Comparison of ENCODE assay signal across 1 cellular context in the genomic region with DNA sequence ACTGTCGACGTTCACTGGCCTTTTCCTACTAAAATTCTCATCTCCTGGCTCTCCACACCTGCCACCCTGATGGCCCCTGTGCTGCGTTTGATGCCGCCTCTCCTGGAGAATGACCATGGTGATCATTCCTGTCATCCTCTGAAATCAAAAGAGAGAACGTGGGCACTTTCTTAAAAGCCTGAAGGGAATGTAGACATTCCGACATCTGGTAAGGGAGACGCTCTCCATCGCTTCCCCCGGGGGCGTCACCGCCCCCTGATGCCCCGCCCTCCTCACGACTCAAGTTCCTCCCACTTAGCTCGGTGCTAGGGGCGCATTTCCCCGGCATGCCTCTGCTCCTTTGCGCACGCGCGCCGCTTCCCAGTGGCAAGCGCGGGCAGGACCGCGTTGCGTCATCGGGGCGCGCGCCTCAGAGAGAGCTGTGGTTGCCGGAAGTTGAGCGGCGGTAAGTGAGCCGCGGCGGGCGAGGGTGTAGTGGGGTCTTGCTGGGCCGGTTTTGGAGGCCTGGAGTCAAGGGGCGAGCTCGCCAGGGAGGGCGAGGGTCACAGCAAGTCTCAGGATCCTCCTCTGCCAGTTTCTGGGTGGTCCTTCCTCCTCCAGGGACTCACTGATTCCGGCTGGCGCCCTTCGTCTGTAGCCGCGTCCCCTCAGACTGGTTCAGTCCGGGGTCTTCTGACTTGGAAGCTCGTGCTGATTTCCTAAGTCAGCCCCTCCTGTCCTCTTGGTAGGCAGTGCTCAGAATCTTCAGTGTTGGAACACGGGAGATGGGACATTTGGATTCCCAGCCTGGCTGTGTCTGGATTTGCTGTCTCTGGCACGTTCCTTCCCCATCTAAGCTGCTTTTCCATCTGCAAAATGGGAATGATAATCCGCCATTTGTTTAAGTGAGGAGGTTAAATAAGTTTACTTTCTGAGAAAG.
A peak's percentile ranks its signal among the peaks of the same experiment; 100 is the strongest.
TF ChIP-seq lines count a peak whose summit lies in the region.

A gene with protein sequence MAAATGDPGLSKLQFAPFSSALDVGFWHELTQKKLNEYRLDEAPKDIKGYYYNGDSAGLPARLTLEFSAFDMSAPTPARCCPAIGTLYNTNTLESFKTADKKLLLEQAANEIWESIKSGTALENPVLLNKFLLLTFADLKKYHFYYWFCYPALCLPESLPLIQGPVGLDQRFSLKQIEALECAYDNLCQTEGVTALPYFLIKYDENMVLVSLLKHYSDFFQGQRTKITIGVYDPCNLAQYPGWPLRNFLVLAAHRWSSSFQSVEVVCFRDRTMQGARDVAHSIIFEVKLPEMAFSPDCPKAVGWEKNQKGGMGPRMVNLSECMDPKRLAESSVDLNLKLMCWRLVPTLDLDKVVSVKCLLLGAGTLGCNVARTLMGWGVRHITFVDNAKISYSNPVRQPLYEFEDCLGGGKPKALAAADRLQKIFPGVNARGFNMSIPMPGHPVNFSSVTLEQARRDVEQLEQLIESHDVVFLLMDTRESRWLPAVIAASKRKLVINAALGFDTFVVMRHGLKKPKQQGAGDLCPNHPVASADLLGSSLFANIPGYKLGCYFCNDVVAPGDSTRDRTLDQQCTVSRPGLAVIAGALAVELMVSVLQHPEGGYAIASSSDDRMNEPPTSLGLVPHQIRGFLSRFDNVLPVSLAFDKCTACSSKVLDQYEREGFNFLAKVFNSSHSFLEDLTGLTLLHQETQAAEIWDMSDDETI (plus strand): TSS at position 412 of the 919 bp plus-strand sequence. CDS start 26,299 bp downstream, outside the sequence.

TF ChIP-seq in K562, 482 proteins besides CTCF, POLR2A, EP300 and RAD21 (continued from another document and continues in another):
- TF ChIP-seq, protein P1, sequence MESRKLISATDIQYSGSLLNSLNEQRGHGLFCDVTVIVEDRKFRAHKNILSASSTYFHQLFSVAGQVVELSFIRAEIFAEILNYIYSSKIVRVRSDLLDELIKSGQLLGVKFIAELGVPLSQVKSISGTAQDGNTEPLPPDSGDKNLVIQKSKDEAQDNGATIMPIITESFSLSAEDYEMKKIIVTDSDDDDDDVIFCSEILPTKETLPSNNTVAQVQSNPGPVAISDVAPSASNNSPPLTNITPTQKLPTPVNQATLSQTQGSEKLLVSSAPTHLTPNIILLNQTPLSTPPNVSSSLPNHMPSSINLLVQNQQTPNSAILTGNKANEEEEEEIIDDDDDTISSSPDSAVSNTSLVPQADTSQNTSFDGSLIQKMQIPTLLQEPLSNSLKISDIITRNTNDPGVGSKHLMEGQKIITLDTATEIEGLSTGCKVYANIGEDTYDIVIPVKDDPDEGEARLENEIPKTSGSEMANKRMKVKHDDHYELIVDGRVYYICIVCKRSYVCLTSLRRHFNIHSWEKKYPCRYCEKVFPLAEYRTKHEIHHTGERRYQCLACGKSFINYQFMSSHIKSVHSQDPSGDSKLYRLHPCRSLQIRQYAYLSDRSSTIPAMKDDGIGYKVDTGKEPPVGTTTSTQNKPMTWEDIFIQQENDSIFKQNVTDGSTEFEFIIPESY (CRISPR knock-in tag; IDR thresholded peaks at IDR 0.05): no peak
- TF ChIP-seq RBM17 (IDR thresholded peaks at IDR 0.05; ENCODE audit: borderline replicate concordance, low read depth, low read length) (no peak), FOXK1 (CRISPR knock-in tag; IDR thresholded peaks at IDR 0.05; ENCODE audit: borderline replicate concordance) (peak; percentile 44; the same call in 1 of the 2 replicates), ILK (tag; IDR thresholded peaks at IDR 0.05; ENCODE audit: borderline replicate concordance, low read depth) (no peak), ZNF217 (CRISPR knock-in tag; IDR thresholded peaks at IDR 0.05) (no peak), PHF20 (IDR thresholded peaks at IDR 0.05; ENCODE audit: partially characterized antibody) (peak; percentile 99), HDAC3 (IDR thresholded peaks at IDR 0.05; ENCODE audit: borderline replicate concordance, partially characterized antibody) (no peak), ZBTB7A (IDR thresholded peaks at IDR 0.05; ENCODE audit: borderline replicate concordance, control insufficient read depth, low read depth, low read length) (peak; percentile 71; the same call in 1 of the 2 replicates), HDAC6 (IDR thresholded peaks at IDR 0.05; ENCODE audit: low read depth, low read length) (no peak), ZNF75A (CRISPR knock-in tag; IDR thresholded peaks at IDR 0.05) (0 out of 2 replicates have a peak, but pooled peaks have one; percentile 38), MYNN (IDR thresholded peaks at IDR 0.05) (no peak; the same call in 1 of the 2 replicates), MYNN (CRISPR knock-in tag; IDR thresholded peaks at IDR 0.05) (no peak), ZNF23 (CRISPR knock-in tag; IDR thresholded peaks at IDR 0.05) (no peak), SREBF1 (IDR thresholded peaks at IDR 0.05; ENCODE audit: borderline replicate concordance, low read depth, low read length) (no peak), ERF (CRISPR knock-in tag; IDR thresholded peaks at IDR 0.05) (0 out of 2 replicates have a peak, but pooled peaks have one; percentile 71), ZFP30 (CRISPR knock-in tag; IDR thresholded peaks at IDR 0.05; ENCODE audit: borderline replicate concordance) (no peak), ZBTB8A (IDR thresholded peaks at IDR 0.05; ENCODE audit: partially characterized antibody) (no peak), NR3C1 (CRISPR knock-in tag; IDR thresholded peaks at IDR 0.05) (no peak), CBX5 (IDR thresholded peaks at IDR 0.05; ENCODE audit: borderline replicate concordance, low read depth) (no peak), NELFE (IDR thresholded peaks at IDR 0.05; ENCODE audit: insufficient read depth, insufficient read length) (no peak), ZNF41 (CRISPR knock-in tag; conservative IDR thresholded peaks at IDR 0.05) (no peak), ZFPM2 (CRISPR knock-in tag; IDR thresholded peaks at IDR 0.05) (no peak), ETV1 (tag; conservative IDR thresholded peaks at IDR 0.05; ENCODE audit: low read depth) (peak; percentile 78), ASH1L (IDR thresholded peaks at IDR 0.05; ENCODE audit: borderline replicate concordance, low read depth, partially characterized antibody) (no peak), ZNF445 (CRISPR knock-in tag; IDR thresholded peaks at IDR 0.05; ENCODE audit: low read depth) (no peak)
- TF ChIP-seq, protein P2, sequence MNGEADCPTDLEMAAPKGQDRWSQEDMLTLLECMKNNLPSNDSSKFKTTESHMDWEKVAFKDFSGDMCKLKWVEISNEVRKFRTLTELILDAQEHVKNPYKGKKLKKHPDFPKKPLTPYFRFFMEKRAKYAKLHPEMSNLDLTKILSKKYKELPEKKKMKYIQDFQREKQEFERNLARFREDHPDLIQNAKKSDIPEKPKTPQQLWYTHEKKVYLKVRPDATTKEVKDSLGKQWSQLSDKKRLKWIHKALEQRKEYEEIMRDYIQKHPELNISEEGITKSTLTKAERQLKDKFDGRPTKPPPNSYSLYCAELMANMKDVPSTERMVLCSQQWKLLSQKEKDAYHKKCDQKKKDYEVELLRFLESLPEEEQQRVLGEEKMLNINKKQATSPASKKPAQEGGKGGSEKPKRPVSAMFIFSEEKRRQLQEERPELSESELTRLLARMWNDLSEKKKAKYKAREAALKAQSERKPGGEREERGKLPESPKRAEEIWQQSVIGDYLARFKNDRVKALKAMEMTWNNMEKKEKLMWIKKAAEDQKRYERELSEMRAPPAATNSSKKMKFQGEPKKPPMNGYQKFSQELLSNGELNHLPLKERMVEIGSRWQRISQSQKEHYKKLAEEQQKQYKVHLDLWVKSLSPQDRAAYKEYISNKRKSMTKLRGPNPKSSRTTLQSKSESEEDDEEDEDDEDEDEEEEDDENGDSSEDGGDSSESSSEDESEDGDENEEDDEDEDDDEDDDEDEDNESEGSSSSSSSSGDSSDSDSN (IDR thresholded peaks at IDR 0.05; ENCODE audit: borderline replicate concordance in 1 of 2, low read depth in 2 of 2, low read length in 2 of 2): 0 out of 4 replicates have a peak, but pooled peaks of 1 of the 2 experiments have one; percentile 60
- TF ChIP-seq, protein P3, sequence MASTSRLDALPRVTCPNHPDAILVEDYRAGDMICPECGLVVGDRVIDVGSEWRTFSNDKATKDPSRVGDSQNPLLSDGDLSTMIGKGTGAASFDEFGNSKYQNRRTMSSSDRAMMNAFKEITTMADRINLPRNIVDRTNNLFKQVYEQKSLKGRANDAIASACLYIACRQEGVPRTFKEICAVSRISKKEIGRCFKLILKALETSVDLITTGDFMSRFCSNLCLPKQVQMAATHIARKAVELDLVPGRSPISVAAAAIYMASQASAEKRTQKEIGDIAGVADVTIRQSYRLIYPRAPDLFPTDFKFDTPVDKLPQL (IDR thresholded peaks at IDR 0.05; ENCODE audit: extremely low read depth, insufficient read length): no peak
- TF ChIP-seq, protein P4, sequence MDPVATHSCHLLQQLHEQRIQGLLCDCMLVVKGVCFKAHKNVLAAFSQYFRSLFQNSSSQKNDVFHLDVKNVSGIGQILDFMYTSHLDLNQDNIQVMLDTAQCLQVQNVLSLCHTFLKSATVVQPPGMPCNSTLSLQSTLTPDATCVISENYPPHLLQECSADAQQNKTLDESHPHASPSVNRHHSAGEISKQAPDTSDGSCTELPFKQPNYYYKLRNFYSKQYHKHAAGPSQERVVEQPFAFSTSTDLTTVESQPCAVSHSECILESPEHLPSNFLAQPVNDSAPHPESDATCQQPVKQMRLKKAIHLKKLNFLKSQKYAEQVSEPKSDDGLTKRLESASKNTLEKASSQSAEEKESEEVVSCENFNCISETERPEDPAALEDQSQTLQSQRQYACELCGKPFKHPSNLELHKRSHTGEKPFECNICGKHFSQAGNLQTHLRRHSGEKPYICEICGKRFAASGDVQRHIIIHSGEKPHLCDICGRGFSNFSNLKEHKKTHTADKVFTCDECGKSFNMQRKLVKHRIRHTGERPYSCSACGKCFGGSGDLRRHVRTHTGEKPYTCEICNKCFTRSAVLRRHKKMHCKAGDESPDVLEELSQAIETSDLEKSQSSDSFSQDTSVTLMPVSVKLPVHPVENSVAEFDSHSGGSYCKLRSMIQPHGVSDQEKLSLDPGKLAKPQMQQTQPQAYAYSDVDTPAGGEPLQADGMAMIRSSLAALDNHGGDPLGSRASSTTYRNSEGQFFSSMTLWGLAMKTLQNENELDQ (CRISPR knock-in tag; IDR thresholded peaks at IDR 0.05; ENCODE audit: borderline replicate concordance): no peak
- TF ChIP-seq, protein P5, sequence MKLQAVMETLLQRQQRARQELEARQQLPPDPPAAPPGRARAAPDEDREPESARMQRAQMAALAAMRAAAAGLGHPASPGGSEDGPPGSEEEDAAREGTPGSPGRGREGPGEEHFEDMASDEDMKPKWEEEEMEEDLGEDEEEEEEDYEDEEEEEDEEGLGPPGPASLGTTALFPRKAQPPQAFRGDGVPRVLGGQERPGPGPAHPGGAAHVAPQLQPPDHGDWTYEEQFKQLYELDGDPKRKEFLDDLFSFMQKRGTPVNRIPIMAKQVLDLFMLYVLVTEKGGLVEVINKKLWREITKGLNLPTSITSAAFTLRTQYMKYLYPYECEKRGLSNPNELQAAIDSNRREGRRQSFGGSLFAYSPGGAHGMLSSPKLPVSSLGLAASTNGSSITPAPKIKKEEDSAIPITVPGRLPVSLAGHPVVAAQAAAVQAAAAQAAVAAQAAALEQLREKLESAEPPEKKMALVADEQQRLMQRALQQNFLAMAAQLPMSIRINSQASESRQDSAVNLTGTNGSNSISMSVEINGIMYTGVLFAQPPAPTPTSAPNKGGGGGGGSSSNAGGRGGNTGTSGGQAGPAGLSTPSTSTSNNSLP (IDR thresholded peaks at IDR 0.05; ENCODE audit: borderline replicate concordance, low read depth, low read length): no peak
- TF ChIP-seq, protein P6, sequence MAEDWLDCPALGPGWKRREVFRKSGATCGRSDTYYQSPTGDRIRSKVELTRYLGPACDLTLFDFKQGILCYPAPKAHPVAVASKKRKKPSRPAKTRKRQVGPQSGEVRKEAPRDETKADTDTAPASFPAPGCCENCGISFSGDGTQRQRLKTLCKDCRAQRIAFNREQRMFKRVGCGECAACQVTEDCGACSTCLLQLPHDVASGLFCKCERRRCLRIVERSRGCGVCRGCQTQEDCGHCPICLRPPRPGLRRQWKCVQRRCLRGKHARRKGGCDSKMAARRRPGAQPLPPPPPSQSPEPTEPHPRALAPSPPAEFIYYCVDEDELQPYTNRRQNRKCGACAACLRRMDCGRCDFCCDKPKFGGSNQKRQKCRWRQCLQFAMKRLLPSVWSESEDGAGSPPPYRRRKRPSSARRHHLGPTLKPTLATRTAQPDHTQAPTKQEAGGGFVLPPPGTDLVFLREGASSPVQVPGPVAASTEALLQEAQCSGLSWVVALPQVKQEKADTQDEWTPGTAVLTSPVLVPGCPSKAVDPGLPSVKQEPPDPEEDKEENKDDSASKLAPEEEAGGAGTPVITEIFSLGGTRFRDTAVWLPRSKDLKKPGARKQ (CRISPR knock-in tag; IDR thresholded peaks at IDR 0.05): 0 out of 2 replicates have a peak, but pooled peaks have one; percentile 80
- TF ChIP-seq, protein P7, sequence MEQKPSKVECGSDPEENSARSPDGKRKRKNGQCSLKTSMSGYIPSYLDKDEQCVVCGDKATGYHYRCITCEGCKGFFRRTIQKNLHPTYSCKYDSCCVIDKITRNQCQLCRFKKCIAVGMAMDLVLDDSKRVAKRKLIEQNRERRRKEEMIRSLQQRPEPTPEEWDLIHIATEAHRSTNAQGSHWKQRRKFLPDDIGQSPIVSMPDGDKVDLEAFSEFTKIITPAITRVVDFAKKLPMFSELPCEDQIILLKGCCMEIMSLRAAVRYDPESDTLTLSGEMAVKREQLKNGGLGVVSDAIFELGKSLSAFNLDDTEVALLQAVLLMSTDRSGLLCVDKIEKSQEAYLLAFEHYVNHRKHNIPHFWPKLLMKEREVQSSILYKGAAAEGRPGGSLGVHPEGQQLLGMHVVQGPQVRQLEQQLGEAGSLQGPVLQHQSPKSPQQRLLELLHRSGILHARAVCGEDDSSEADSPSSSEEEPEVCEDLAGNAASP (IDR thresholded peaks at IDR 0.05): no peak
- TF ChIP-seq, protein P8, sequence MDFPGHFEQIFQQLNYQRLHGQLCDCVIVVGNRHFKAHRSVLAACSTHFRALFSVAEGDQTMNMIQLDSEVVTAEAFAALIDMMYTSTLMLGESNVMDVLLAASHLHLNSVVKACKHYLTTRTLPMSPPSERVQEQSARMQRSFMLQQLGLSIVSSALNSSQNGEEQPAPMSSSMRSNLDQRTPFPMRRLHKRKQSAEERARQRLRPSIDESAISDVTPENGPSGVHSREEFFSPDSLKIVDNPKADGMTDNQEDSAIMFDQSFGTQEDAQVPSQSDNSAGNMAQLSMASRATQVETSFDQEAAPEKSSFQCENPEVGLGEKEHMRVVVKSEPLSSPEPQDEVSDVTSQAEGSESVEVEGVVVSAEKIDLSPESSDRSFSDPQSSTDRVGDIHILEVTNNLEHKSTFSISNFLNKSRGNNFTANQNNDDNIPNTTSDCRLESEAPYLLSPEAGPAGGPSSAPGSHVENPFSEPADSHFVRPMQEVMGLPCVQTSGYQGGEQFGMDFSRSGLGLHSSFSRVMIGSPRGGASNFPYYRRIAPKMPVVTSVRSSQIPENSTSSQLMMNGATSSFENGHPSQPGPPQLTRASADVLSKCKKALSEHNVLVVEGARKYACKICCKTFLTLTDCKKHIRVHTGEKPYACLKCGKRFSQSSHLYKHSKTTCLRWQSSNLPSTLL (IDR thresholded peaks at IDR 0.05): no peak
- TF ChIP-seq, protein P9, sequence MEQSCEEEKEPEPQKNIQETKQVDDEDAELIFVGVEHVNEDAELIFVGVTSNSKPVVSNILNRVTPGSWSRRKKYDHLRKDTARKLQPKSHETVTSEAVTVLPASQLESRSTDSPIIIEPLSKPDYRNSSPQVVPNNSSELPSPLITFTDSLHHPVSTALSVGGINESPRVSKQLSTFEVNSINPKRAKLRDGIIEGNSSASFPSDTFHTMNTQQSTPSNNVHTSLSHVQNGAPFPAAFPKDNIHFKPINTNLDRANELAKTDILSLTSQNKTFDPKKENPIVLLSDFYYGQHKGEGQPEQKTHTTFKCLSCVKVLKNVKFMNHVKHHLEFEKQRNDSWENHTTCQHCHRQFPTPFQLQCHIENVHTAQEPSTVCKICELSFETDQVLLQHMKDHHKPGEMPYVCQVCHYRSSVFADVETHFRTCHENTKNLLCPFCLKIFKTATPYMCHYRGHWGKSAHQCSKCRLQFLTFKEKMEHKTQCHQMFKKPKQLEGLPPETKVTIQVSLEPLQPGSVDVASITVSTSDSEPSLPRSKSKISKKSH (CRISPR knock-in tag; IDR thresholded peaks at IDR 0.05): no peak
